Comparison of ENCODE assay signal across 8 cellular contexts in the genomic region with DNA sequence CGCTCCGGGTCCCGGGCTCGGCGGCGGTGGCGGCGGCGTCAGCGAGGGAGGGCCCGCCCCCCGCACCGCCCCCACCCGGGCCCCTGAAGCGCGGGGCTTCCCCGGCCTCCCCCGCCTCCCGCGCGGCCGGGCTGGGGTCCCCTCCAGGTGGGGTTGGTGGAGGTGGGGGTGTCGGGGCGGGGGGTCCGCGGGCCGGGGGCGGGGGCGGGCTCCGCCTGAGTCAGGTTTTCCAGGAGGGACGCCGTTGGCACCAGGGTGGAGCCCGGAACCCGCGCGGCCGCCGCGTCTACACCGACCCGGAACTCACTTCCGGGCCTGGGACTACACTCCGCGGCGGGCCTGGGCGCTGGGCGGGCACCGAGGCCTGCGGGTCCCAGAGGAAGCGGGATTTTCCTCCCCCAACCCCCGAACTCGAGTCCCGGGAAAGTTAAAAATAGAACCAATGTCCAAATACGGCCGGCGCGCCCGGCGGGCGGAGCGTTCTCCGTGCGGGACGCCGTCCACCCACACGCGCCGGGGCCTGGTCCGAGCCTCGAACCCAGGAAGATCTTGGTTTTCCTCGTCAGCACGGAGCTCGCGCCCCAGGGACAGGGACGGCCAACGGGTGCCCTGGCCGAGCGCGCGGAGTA. TPM values are rescaled to one million over a fixed set of nuclear protein-coding genes. Genes with fewer than 3 reads are reported as not detected.
DNase-seq lines count a peak whose midpoint lies in the region; ATAC-seq and TF ChIP-seq lines count a peak whose summit lies in the region.

No MANE protein-coding gene starts in this region.

- H3K27ac Mint-ChIP-seq in activated T-helper 17 cell treated with anti-CD3 and anti-CD28 coated beads, Interleukin-2, amount 50 U/mL, for 72 hours = no peak overlapping the region

- POLR2A ChIA-PET in AG04450 (lab: Yijun Ruan, JAX) = interaction anchor here (0.6 kb wide), 1 partner anchor 9 kb away, joined by 3 read pairs; no protein-coding TSS in a partner anchor

- TF ChIP-seq POLR2A in vagina (IDR thresholded peaks at IDR 0.05) = no peak

- H3K4me3 ChIP-seq in AG04450 (ENCODE audit: low read depth, low read length) (peak overlapping the region; percentile 77), NT2/D1 (ENCODE audit: insufficient read length, low read depth) (peak overlapping the region; percentile 52), fibroblast of pulmonary artery (replicated peaks; ENCODE audit: low read depth, low read length) (peak overlapping the region; percentile 60), neutrophil (ENCODE audit: low read depth in 1 of 2, low read length in 1 of 2) (peak overlapping the region; percentile 52 to 66), vagina (peak overlapping the region; percentile 70 to 96)

- H3K36me3 Mint-ChIP-seq in activated T-helper 17 cell treated with anti-CD3 and anti-CD28 coated beads, Interleukin-2, amount 50 U/mL, for 72 hours (ENCODE audit: low read depth) = peaks cover 42% of the 10 kb centered on the region

- H3K27me3 ChIP-seq in AG04450 (ENCODE audit: control insufficient read depth, insufficient read depth, low read length) (no peaks in the 10 kb centered on the region), NT2/D1 (ENCODE audit: insufficient read depth, insufficient read length) (no peaks in the 10 kb centered on the region), neutrophil (peaks cover 98% of the 10 kb centered on the region), vagina (no peaks in the 10 kb centered on the region)

- H3K4me1 ChIP-seq in NT2/D1 (ENCODE audit: insufficient read depth, insufficient read length) (peaks cover 21% of the 10 kb centered on the region), neutrophil (ENCODE audit: control insufficient read depth in 1 of 2, insufficient read depth in 1 of 2, low read depth in 1 of 2, low read length in 1 of 2) (peaks cover 31 to 48% of the 10 kb centered on the region in 2 experiments), vagina (peaks cover 69% of the 10 kb centered on the region)

- CTCF ChIA-PET in AG04450 (lab: Charles Lee) = no interaction called here

- TF ChIP-seq CTCF in AG04450 (IDR thresholded peaks at IDR 0.05; ENCODE audit: low read depth, low read length) (no peak), fibroblast of pulmonary artery (IDR thresholded peaks at IDR 0.05; ENCODE audit: low read length, missing control alignments) (no peak), neutrophil (IDR thresholded peaks at IDR 0.05) (no peak), vagina (IDR thresholded peaks at IDR 0.05) (no peak)

- H3K9me3 Mint-ChIP-seq in activated T-helper 17 cell treated with anti-CD3 and anti-CD28 coated beads, Interleukin-2, amount 50 U/mL, for 72 hours = no peaks in the 10 kb centered on the region

- H3K9ac ChIP-seq in NT2/D1 (ENCODE audit: insufficient read length, low read depth) = peak overlapping the region; percentile 74

- no peak for DNase-seq in AG04450 (ENCODE audit: low read depth, low spot score)
- no peak for DNase-seq in NT2/D1 (ENCODE audit: low read depth, low spot score)
- DNase-seq in fibroblast of pulmonary artery (ENCODE audit: low read depth) = peak; percentile 61
- no peak for DNase-seq in vagina (ENCODE audit: extremely low spot score in 2 of 2)
- DNase-seq in DMS153 treated with DMSO at 0.1 percent for 48 hours (lab: John Stamatoyannopoulos, UW; ENCODE audit: unreplicated experiment) = no peak

- peaks cover 12% of the 10 kb centered on the region for H3K4me1 Mint-ChIP-seq in activated T-helper 17 cell treated with anti-CD3 and anti-CD28 coated beads, Interleukin-2, amount 50 U/mL, for 72 hours

- peak; percentile 25 for ATAC-seq in GM19463 (IDR thresholded peaks at IDR 0.05; ENCODE audit: unreplicated experiment)
- ATAC-seq in activated T-helper 17 cell treated with anti-CD3 and anti-CD28 coated beads, Interleukin-2, amount 50 U/mL, for 72 hours (replicated peaks) = peak; percentile 46

- H3K36me3 ChIP-seq in NT2/D1 (ENCODE audit: insufficient read depth, insufficient read length, low read length) (peaks cover 26% of the 10 kb centered on the region), neutrophil (no peaks in the 10 kb centered on the region), vagina (peaks cover 0 to 25% of the 10 kb centered on the region in 2 donors)

- H3K9me3 ChIP-seq in AG04450 (ENCODE audit: control insufficient read depth, insufficient read depth, low read length) = peaks cover 11% of the 10 kb centered on the region; the same call in 1 of the 2 replicates
- no peaks in the 10 kb centered on the region for H3K9me3 ChIP-seq in NT2/D1 (ENCODE audit: insufficient read depth, low read length)
- no peaks in the 10 kb centered on the region for H3K9me3 ChIP-seq in neutrophil
- H3K9me3 ChIP-seq in vagina = no peaks in the 10 kb centered on the region

- intact Hi-C loops in vagina (cut with DNase I) = no loop called here

- peak overlapping the region; percentile 83 for H3K4me3 Mint-ChIP-seq in activated T-helper 17 cell treated with anti-CD3 and anti-CD28 coated beads, Interleukin-2, amount 50 U/mL, for 72 hours

- no peaks in the 10 kb centered on the region for H3K27me3 Mint-ChIP-seq in activated T-helper 17 cell treated with anti-CD3 and anti-CD28 coated beads, Interleukin-2, amount 50 U/mL, for 72 hours

- H3K27ac ChIP-seq in AG04450 (ENCODE audit: low read depth, low read length) = peak overlapping the region; percentile 80
- no peak overlapping the region for H3K27ac ChIP-seq in neutrophil
- H3K27ac ChIP-seq in vagina = peak overlapping the region; percentile 98

RNA-seq across cellular contexts. Expression of gene MYO1C, which starts 6.6 kb away (rescaled TPM):
- 147 and 169 TPM in 2 replicates for polyA plus RNA-seq in AG04450 (2011; rRNA removed)
- polyA minus RNA-seq in AG04450 (2011; rRNA and poly(A)+ RNA removed) = 452 and 566 TPM in 2 replicates
- 10 to 100 TPM; 46.6 to 51.0 TPM for total RNA-seq in activated T-helper 17 cell treated with anti-CD3 and anti-CD28 coated beads, Interleukin-2, amount 50 U/mL, for 72 hours
- total RNA-seq in vagina = 118 TPM

RNA-seq across cellular contexts. Expression of gene CRK, which starts 29.8 kb away (rescaled TPM):
- polyA plus RNA-seq in AG04450 (2011; rRNA removed) = 88.1 and 110 TPM in 2 replicates
- 79.3 and 81.6 TPM in 2 replicates for polyA minus RNA-seq in AG04450 (2011; rRNA and poly(A)+ RNA removed)
- 10 to 100 TPM; 15.5 to 21.6 TPM for total RNA-seq in activated T-helper 17 cell treated with anti-CD3 and anti-CD28 coated beads, Interleukin-2, amount 50 U/mL, for 72 hours
- total RNA-seq in vagina = 57.5 TPM

RNA-seq across cellular contexts. Expression of gene INPP5K, which starts 30.6 kb away (rescaled TPM):
- polyA plus RNA-seq in AG04450 (2011; rRNA removed) = 23.8 and 25.9 TPM in 2 replicates
- polyA minus RNA-seq in AG04450 (2011; rRNA and poly(A)+ RNA removed) = 26.9 and 37.9 TPM in 2 replicates
- total RNA-seq in activated T-helper 17 cell treated with anti-CD3 and anti-CD28 coated beads, Interleukin-2, amount 50 U/mL, for 72 hours = 10 to 100 TPM; 29.9 to 30.4 TPM
- 96.0 TPM for total RNA-seq in vagina
